ENCODE assay signal across 1 cellular context in genomic region chr9:129080608-129081387, GRCh38.
TF ChIP-seq lines count a peak whose summit lies in the region.

TSS of gene DOLPP1 (plus strand) at chr9:129081111. CDS start at chr9:129081132, 21 bp downstream.

TF ChIP-seq in K562, 482 proteins besides CTCF, POLR2A, EP300 and RAD21 (continued from another document):
- TF ChIP-seq ZNF280A (IDR thresholded peaks at IDR 0.05; ENCODE audit: low read depth, partially characterized antibody) (no peak), RERE (CRISPR knock-in tag; IDR thresholded peaks at IDR 0.05; ENCODE audit: borderline replicate concordance) (no peak), CEBPG (CRISPR knock-in tag; IDR thresholded peaks at IDR 0.05) (no peak), CEBPG (tag; conservative IDR thresholded peaks at IDR 0.05 in 1 of 2, IDR thresholded peaks at IDR 0.05 in 1 of 2) (no peak), KDM5B (IDR thresholded peaks at IDR 0.05; ENCODE audit: insufficient replicate concordance, low read depth, low read length) (peak; percentile 79), HOMEZ (CRISPR knock-in tag; IDR thresholded peaks at IDR 0.05) (0 out of 2 replicates have a peak, but pooled peaks have one; percentile 10), CREB5 (CRISPR knock-in tag; IDR thresholded peaks at IDR 0.05) (no peak), RBFOX2 (IDR thresholded peaks at IDR 0.05; ENCODE audit: low read depth, low read length) (peak; percentile 96), BCL6 (CRISPR knock-in tag; IDR thresholded peaks at IDR 0.05) (0 out of 2 replicates have a peak, but pooled peaks have one; percentile 41)
